In genomic region chr6:100464162-100464851, GRCh38 we compare ENCODE assay signal across 11 cellular contexts. TPM values are rescaled to one million over a fixed set of nuclear protein-coding genes. Genes with fewer than 3 reads are reported as not detected.
DNase-seq lines count a peak whose midpoint lies in the region; ATAC-seq, FAIRE-seq and TF ChIP-seq lines count a peak whose summit lies in the region.
"Had no signal": no experiment of that assay in that cellular context is flagged by ENCODE, and none has a peak within 500 bp of the region (broad histone marks: within the 10 kb centered on the region; RNA-seq: fewer than 3 reads in every experiment).

No MANE protein-coding gene starts in this region.

- H3K27me3 Mint-ChIP-seq in activated CD8-positive, alpha-beta memory T cell treated with anti-CD3 and anti-CD28 coated beads, Interleukin-2, amount 10 ng/mL, durations not matched to agents 7 days and 5 days = peaks cover 90% of the 10 kb centered on the region
- peaks cover 74 to 95% of the 10 kb centered on the region in 2 donors for H3K27me3 Mint-ChIP-seq in stimulated activated naive B cell treated with anti-CD40 and anti-IgM and Interleukin-4, amounts not matched to agents 10 μg/mL and 1 μg/mL and 100 μg/mL, for 72 hours

- intact Hi-C loops in kidney (cut with DNase I) = no loop called here

- DNase-seq in activated CD8-positive, alpha-beta memory T cell treated with anti-CD3 and anti-CD28 coated beads, Interleukin-2, amount 10 ng/mL, durations not matched to agents 7 days and 5 days = no peak
- no peak for DNase-seq in activated CD8-positive, alpha-beta memory T cell treated with anti-CD3 and anti-CD28 coated beads, Interleukin-2, amount 50 U/mL, for 48 hours
- DNase-seq in WERI-Rb-1 (peak; percentile 54), kidney (peak; percentile 77), NCI-H1930 (lab: John Stamatoyannopoulos, UW) (no peak), NK-92 (lab: John Stamatoyannopoulos, UW; ENCODE audit: unreplicated experiment) (no peak)
- DNase-seq in stimulated activated naive B cell treated with anti-CD40 and anti-IgM and Interleukin-4, amounts not matched to agents 10 μg/mL and 1 μg/mL and 100 μg/mL, for 72 hours = no peak
- DNase-seq: NCI-H69; sigmoid colon; stimulated activated naive CD4-positive, alpha-beta T cell had no signal

- peak overlapping the region; percentile 40 for H3K27ac Mint-ChIP-seq in activated CD8-positive, alpha-beta memory T cell treated with anti-CD3 and anti-CD28 coated beads, Interleukin-2, amount 10 ng/mL, durations not matched to agents 7 days and 5 days
- H3K27ac Mint-ChIP-seq in stimulated activated naive B cell treated with anti-CD40 and anti-IgM and Interleukin-4, amounts not matched to agents 10 μg/mL and 1 μg/mL and 100 μg/mL, for 72 hours = peak overlapping the region; percentile 83

- H3K4me1 Mint-ChIP-seq in activated CD8-positive, alpha-beta memory T cell treated with anti-CD3 and anti-CD28 coated beads, Interleukin-2, amount 10 ng/mL, durations not matched to agents 7 days and 5 days = peaks cover 29% of the 10 kb centered on the region
- peaks cover 3 to 25% of the 10 kb centered on the region in 2 donors for H3K4me1 Mint-ChIP-seq in stimulated activated naive B cell treated with anti-CD40 and anti-IgM and Interleukin-4, amounts not matched to agents 10 μg/mL and 1 μg/mL and 100 μg/mL, for 72 hours

- H3K9ac ChIP-seq in kidney (ENCODE audit: low read length in 2 of 2) = peak overlapping the region; percentile 94

- CTCF ChIA-PET in activated CD8-positive, alpha-beta memory T cell treated with anti-CD3 and anti-CD28 coated beads, Interleukin-2, amount 10 ng/mL, durations not matched to agents 7 days and 5 days (lab: Charles Lee) = interaction anchor here (2.3 kb wide), 1 partner anchor 20 kb away, joined by 5 read pairs; no protein-coding TSS in a partner anchor

- FAIRE-seq in kidney (lab: Jason Lieb, UNC) = no peak

- peaks cover 14% of the 10 kb centered on the region for H3K36me3 Mint-ChIP-seq in activated CD8-positive, alpha-beta memory T cell treated with anti-CD3 and anti-CD28 coated beads, Interleukin-2, amount 10 ng/mL, durations not matched to agents 7 days and 5 days
- H3K36me3 Mint-ChIP-seq in stimulated activated naive B cell treated with anti-CD40 and anti-IgM and Interleukin-4, amounts not matched to agents 10 μg/mL and 1 μg/mL and 100 μg/mL, for 72 hours = peaks cover 2 to 11% of the 10 kb centered on the region in 2 donors

- 0 out of 2 replicates have a peak, but pooled peaks have one; percentile 17 for TF ChIP-seq CTCF in WERI-Rb-1 (IDR thresholded peaks at IDR 0.05; ENCODE audit: low read depth, low read length)
- no peak for TF ChIP-seq CTCF in kidney (IDR thresholded peaks at IDR 0.05; ENCODE audit: borderline replicate concordance, extremely low read depth, insufficient read depth)

- peaks cover 26% of the 10 kb centered on the region for H3K27me3 ChIP-seq in WERI-Rb-1 (ENCODE audit: insufficient read depth, low read depth, severe bottlenecking)

- H3K9me3 Mint-ChIP-seq in activated CD8-positive, alpha-beta memory T cell treated with anti-CD3 and anti-CD28 coated beads, Interleukin-2, amount 10 ng/mL, durations not matched to agents 7 days and 5 days (ENCODE audit: low read depth) = no peaks in the 10 kb centered on the region
- H3K9me3 Mint-ChIP-seq in stimulated activated naive B cell treated with anti-CD40 and anti-IgM and Interleukin-4, amounts not matched to agents 10 μg/mL and 1 μg/mL and 100 μg/mL, for 72 hours = peaks cover 0 to 9% of the 10 kb centered on the region in 2 donors

- no peak for ATAC-seq in activated CD8-positive, alpha-beta memory T cell treated with anti-CD3 and anti-CD28 coated beads, Interleukin-2, amount 10 ng/mL, durations not matched to agents 7 days and 5 days
- ATAC-seq in stimulated activated naive B cell treated with anti-CD40 and anti-IgM and Interleukin-4, amounts not matched to agents 10 μg/mL and 1 μg/mL and 100 μg/mL, for 72 hours (replicated peaks) = no peak
- ATAC-seq in GM21515 (IDR thresholded peaks at IDR 0.05; ENCODE audit: unreplicated experiment) = no peak

- H3K4me1 ChIP-seq in kidney (ENCODE audit: control insufficient read depth in 1 of 2, insufficient read depth in 1 of 2, low read depth in 1 of 2, low read length in 2 of 2) = peaks cover 0 to 3% of the 10 kb centered on the region in 2 donors

- no peaks in the 10 kb centered on the region for H3K36me3 ChIP-seq in WERI-Rb-1
- peaks cover 0 to 5% of the 10 kb centered on the region in 2 donors for H3K36me3 ChIP-seq in kidney (ENCODE audit: control insufficient read depth in 1 of 2, insufficient read depth in 2 of 2, low read length in 2 of 2)
- H3K36me3 ChIP-seq: sigmoid colon had no signal

- H3K27ac ChIP-seq in WERI-Rb-1 (no peak overlapping the region), kidney (ENCODE audit: low read depth in 2 of 2, low read length in 2 of 2) (peak overlapping the region; percentile 83 to 93)
- H3K27ac ChIP-seq: sigmoid colon had no signal

- H3K9me3 ChIP-seq in WERI-Rb-1 (ENCODE audit: severe bottlenecking) = no peaks in the 10 kb centered on the region
- no peaks in the 10 kb centered on the region for H3K9me3 ChIP-seq in kidney (ENCODE audit: control insufficient read depth in 1 of 2, low read length in 2 of 2)

- H3K4me3 Mint-ChIP-seq in activated CD8-positive, alpha-beta memory T cell treated with anti-CD3 and anti-CD28 coated beads, Interleukin-2, amount 10 ng/mL, durations not matched to agents 7 days and 5 days = no peak overlapping the region
- H3K4me3 Mint-ChIP-seq in stimulated activated naive B cell treated with anti-CD40 and anti-IgM and Interleukin-4, amounts not matched to agents 10 μg/mL and 1 μg/mL and 100 μg/mL, for 72 hours = peak overlapping the region in 1 of 2 donors; percentile 74

- H3K4me3 ChIP-seq in WERI-Rb-1 (ENCODE audit: low read depth, low read length) (peak overlapping the region; percentile 85), kidney (ENCODE audit: low read length in 2 of 2) (peak overlapping the region; percentile 67 to 77)

RNA-seq across cellular contexts. Expression of gene SIM1, which starts 0.4 kb away (rescaled TPM):
- total RNA-seq in activated CD8-positive, alpha-beta memory T cell treated with anti-CD3 and anti-CD28 coated beads, Interleukin-2, amount 10 ng/mL, durations not matched to agents 7 days and 5 days = under 1 TPM in 1 of 2 experiments, not detected in 1; 0.07 TPM
- total RNA-seq in kidney = 31.8 TPM
- 4.4 TPM for polyA plus RNA-seq in kidney (ENCODE audit: insufficient read depth, low read depth, low replicate concordance)
- total RNA-seq: sigmoid colon had no signal
- polyA plus RNA-seq: sigmoid colon had no signal

Comparison
In these comparisons a context has a peak if more than half of its experiments do, and no peak if none do; other contexts are left out.
1. DNase-seq: peak in WERI-Rb-1 (single experiment) and kidney (single experiment); none in activated CD8-positive, alpha-beta memory T cell treated with anti-CD3 and anti-CD28 coated beads, Interleukin-2, amount 10 ng/mL, durations not matched to agents 7 days and 5 days (single experiment), activated CD8-positive, alpha-beta memory T cell treated with anti-CD3 and anti-CD28 coated beads, Interleukin-2, amount 50 U/mL, for 48 hours (single experiment), stimulated activated naive B cell treated with anti-CD40 and anti-IgM and Interleukin-4, amounts not matched to agents 10 μg/mL and 1 μg/mL and 100 μg/mL, for 72 hours (single experiment), NCI-H1930 (0 of 2) and NK-92 (single experiment).
2. RNA of gene SIM1, which starts 0.4 kb away (total RNA-seq): 31.8 TPM in kidney (single experiment); 0.07 TPM in activated CD8-positive, alpha-beta memory T cell treated with anti-CD3 and anti-CD28 coated beads, Interleukin-2, amount 10 ng/mL, durations not matched to agents 7 days and 5 days; every median in the first group is over 10 times any median in the second.